ENCODE assay signal across 1 cellular context in the genomic region with DNA sequence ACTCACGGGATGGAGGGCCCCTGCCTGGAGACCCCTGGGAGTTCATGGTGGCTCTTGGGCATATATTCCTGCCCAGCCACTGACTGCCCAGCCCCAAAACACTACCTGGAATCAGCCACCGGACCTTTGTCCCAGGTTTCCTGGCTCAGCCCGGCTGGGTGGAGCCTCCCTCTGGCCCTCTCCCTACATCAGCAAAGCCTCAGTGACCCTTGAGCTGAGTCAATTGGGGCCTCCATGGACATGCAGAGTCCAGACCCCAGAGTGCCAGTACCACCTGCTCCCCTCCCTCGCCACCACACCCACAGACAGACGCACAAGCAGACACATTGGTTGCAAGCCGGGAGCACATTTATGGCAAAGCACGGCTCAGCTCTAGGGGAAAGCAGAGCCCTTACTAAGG.
TF ChIP-seq lines count a peak whose summit lies in the region.
"Not testable (repeated sequence)": the region's sequence is repeated elsewhere in the genome, so short reads cannot be mapped to it uniquely, and the experiment has no call there.

No MANE protein-coding gene starts in this region.

TF ChIP-seq in HepG2, 621 proteins besides CTCF, POLR2A, EP300 and RAD21 (continued from another document):
- TF ChIP-seq, protein P1, sequence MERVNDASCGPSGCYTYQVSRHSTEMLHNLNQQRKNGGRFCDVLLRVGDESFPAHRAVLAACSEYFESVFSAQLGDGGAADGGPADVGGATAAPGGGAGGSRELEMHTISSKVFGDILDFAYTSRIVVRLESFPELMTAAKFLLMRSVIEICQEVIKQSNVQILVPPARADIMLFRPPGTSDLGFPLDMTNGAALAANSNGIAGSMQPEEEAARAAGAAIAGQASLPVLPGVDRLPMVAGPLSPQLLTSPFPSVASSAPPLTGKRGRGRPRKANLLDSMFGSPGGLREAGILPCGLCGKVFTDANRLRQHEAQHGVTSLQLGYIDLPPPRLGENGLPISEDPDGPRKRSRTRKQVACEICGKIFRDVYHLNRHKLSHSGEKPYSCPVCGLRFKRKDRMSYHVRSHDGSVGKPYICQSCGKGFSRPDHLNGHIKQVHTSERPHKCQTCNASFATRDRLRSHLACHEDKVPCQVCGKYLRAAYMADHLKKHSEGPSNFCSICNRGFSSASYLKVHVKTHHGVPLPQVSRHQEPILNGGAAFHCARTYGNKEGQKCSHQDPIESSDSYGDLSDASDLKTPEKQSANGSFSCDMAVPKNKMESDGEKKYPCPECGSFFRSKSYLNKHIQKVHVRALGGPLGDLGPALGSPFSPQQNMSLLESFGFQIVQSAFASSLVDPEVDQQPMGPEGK (CRISPR knock-in tag; IDR thresholded peaks at IDR 0.05), result peak; percentile 32; the same call in 1 of the 2 replicates
- not testable (repeated sequence) for TF ChIP-seq NR2F6 (IDR thresholded peaks at IDR 0.05); HNF4G (CRISPR knock-in tag; IDR thresholded peaks at IDR 0.05; ENCODE audit: borderline replicate concordance, low read depth)
- TF ChIP-seq NR2F6 (CRISPR knock-in tag; IDR thresholded peaks at IDR 0.05), result peak; percentile 52; the same call in 1 of the 2 replicates
- TF ChIP-seq DRAP1 (CRISPR knock-in tag; IDR thresholded peaks at IDR 0.05), result 0 out of 2 replicates have a peak, but pooled peaks have one; percentile 24
- peak; percentile 20; the same call in 1 of the 2 replicates for TF ChIP-seq RARA (CRISPR knock-in tag; IDR thresholded peaks at IDR 0.05)
- TF ChIP-seq MED1 (CRISPR knock-in tag; IDR thresholded peaks at IDR 0.05), result 0 out of 2 replicates have a peak, but pooled peaks have one; percentile 14
- TF ChIP-seq SAP130 (CRISPR knock-in tag; IDR thresholded peaks at IDR 0.05; ENCODE audit: low read depth), result peak; percentile 44
- TF ChIP-seq HNF4G (IDR thresholded peaks at IDR 0.05; ENCODE audit: borderline replicate concordance, low read depth, low read length), result 0 out of 2 replicates have a peak, but pooled peaks have one; percentile 11
- TF ChIP-seq ZFX (CRISPR knock-in tag; IDR thresholded peaks at IDR 0.05; ENCODE audit: low read depth), result 0 out of 2 replicates have a peak, but pooled peaks have one; percentile 21
